ENCODE assay signal across 17 cellular contexts in genomic region chr7:4720225-4720624, GRCh38. TPM values are rescaled to one million over a fixed set of nuclear protein-coding genes. Genes with fewer than 3 reads are reported as not detected.
DNase-seq lines count a peak whose midpoint lies in the region; ATAC-seq and TF ChIP-seq lines count a peak whose summit lies in the region.
"Had no signal": no experiment of that assay in that cellular context is flagged by ENCODE, and none has a peak within 500 bp of the region (broad histone marks: within the 10 kb centered on the region; RNA-seq: fewer than 3 reads in every experiment).

No MANE protein-coding gene starts in this region.

- TF ChIP-seq CTCF in natural killer cell (IDR thresholded peaks at IDR 0.05) (no peak), type B pancreatic cell (conservative IDR thresholded peaks at IDR 0.05) (no peak), SK-N-SH (IDR thresholded peaks at IDR 0.05) (no peak), adrenal gland (IDR thresholded peaks at IDR 0.05) (no peak)

- no peak overlapping the region for H3K27ac ChIP-seq in SK-N-SH (ENCODE audit: low read depth in 2 of 2, low read length in 1 of 2)
- H3K27ac ChIP-seq in adrenal gland: no peak overlapping the region
- H3K27ac ChIP-seq: breast epithelium, left lung had no signal

- H3K36me3 ChIP-seq in SK-N-SH (replicated peaks in 1 of 2; ENCODE audit: control insufficient read depth in 1 of 2, insufficient read depth in 2 of 2, low read length in 1 of 2) (no peaks in the 10 kb centered on the region), adrenal gland (replicated peaks in 1 of 2) (no peaks in the 10 kb centered on the region)
- H3K36me3 ChIP-seq: breast epithelium had no signal

- H2AFZ ChIP-seq in SK-N-SH (ENCODE audit: low read depth): no peak overlapping the region

- TF ChIP-seq RAD21 in SK-N-SH (IDR thresholded peaks at IDR 0.05; ENCODE audit: low read length): no peak

- no peak for ATAC-seq in natural killer cell
- ATAC-seq in natural killer cell treated with Interleukin-12 subunit alpha and Interleukin-12 subunit beta and Interleukin-15 and Interleukin-18, amount 100 ng/mL, for 72 hours: no peak
- ATAC-seq in HG02610 (IDR thresholded peaks at IDR 0.05; ENCODE audit: unreplicated experiment): peak; percentile 56
- ATAC-seq in central memory CD8-positive, alpha-beta T cell (replicated peaks; ENCODE audit: extremely low read depth, poor library complexity, severe bottlenecking): no peak
- no peak for ATAC-seq in activated CD8-positive, alpha-beta memory T cell treated with anti-CD3 and anti-CD28 coated beads, Interleukin-2, amount 10 ng/mL, durations not matched to agents 7 days and 5 days
- ATAC-seq: activated T-cell treated with anti-CD3 and anti-CD28 coated beads, Interleukin-2, amount 50 U/mL, for 4 hours; left lung had no signal

- peaks cover 73% of the 10 kb centered on the region for H3K79me2 ChIP-seq in SK-N-SH (ENCODE audit: insufficient read depth)

- no peak overlapping the region for H3K9ac ChIP-seq in SK-N-SH

- POLR2A ChIA-PET in SK-N-SH (lab: Yijun Ruan, JAX): no interaction called here

- CTCF ChIA-PET in activated CD8-positive, alpha-beta memory T cell treated with anti-CD3 and anti-CD28 coated beads, Interleukin-2, amount 10 ng/mL, durations not matched to agents 7 days and 5 days (lab: Charles Lee): no interaction called here
- CTCF ChIA-PET in SK-N-SH (lab: Yijun Ruan, JAX): interaction anchor here (1.5 to 2.3 kb wide), 2 partner anchors 9 to 79 kb away, joined by 5 to 7 read pairs; no protein-coding TSS in a partner anchor

- 91% methylated on average over 3 of the region's 3 CpGs for WGBS in SK-N-SH (ENCODE audit: low lambda C conversion rate)
- 86 to 94% (median 93%) methylated on average over 3 of the region's 3 CpGs for WGBS in adrenal gland, 4 donors

- no peaks in the 10 kb centered on the region for H3F3A ChIP-seq in SK-N-SH (replicated peaks; ENCODE audit: insufficient read depth)

- peaks cover 39% of the 10 kb centered on the region for H4K20me1 ChIP-seq in SK-N-SH (ENCODE audit: insufficient read depth)

- H3K4me1 ChIP-seq in SK-N-SH (ENCODE audit: control insufficient read depth in 1 of 2, insufficient read depth in 2 of 2, low read depth in 1 of 2, low read length in 1 of 2): peaks cover 0 to 8% of the 10 kb centered on the region in 2 experiments; a peak in 1 of 4 replicates
- peaks cover 28 to 33% of the 10 kb centered on the region in 2 donors for H3K4me1 ChIP-seq in adrenal gland (replicated peaks in 1 of 2)

- TF ChIP-seq POLR2A in adrenal gland (IDR thresholded peaks at IDR 0.05): no peak

- DNase-seq in natural killer cell (no peak), type B pancreatic cell (ENCODE audit: extremely low spot score, unreplicated experiment) (no peak), SK-N-SH (no peak), adrenal gland (no peak)
- no peak for DNase-seq in natural killer cell treated with Interleukin-12 subunit alpha and Interleukin-12 subunit beta and Interleukin-15 and Interleukin-18, amount 100 ng/mL, for 72 hours (ENCODE audit: low spot score)
- no peak for DNase-seq in central memory CD8-positive, alpha-beta T cell (ENCODE audit: low spot score in 2 of 2)
- no peak for DNase-seq in activated CD8-positive, alpha-beta memory T cell treated with anti-CD3 and anti-CD28 coated beads, Interleukin-2, amount 10 ng/mL, durations not matched to agents 7 days and 5 days
- DNase-seq: activated CD4-positive, CD25-positive, alpha-beta regulatory T cell treated with anti-CD3 and anti-CD28 coated beads, Interleukin-2, amount 50 U/mL, for 72 hours; activated T-cell treated with anti-CD3 and anti-CD28 coated beads, Interleukin-2, amount 50 U/mL, for 4 hours; left lung; NCI-H69; OCI-M1; posterior cingulate gyrus; SIG-M5 had no signal

- TF ChIP-seq EP300 in SK-N-SH (IDR thresholded peaks at IDR 0.05; ENCODE audit: borderline replicate concordance in 1 of 2, low read depth in 1 of 2, low read length in 1 of 2): no peak

- H3K36me3 Mint-ChIP-seq in natural killer cell (no peaks in the 10 kb centered on the region), type B pancreatic cell (peaks cover 25% of the 10 kb centered on the region)
- H3K36me3 Mint-ChIP-seq in natural killer cell treated with Interleukin-12 subunit alpha and Interleukin-12 subunit beta and Interleukin-15 and Interleukin-18, amount 100 ng/mL, for 72 hours: no peaks in the 10 kb centered on the region
- peaks cover 15% of the 10 kb centered on the region for H3K36me3 Mint-ChIP-seq in central memory CD8-positive, alpha-beta T cell (ENCODE audit: insufficient read depth)
- no peaks in the 10 kb centered on the region for H3K36me3 Mint-ChIP-seq in activated CD8-positive, alpha-beta memory T cell treated with anti-CD3 and anti-CD28 coated beads, Interleukin-2, amount 10 ng/mL, durations not matched to agents 7 days and 5 days

- H3K27me3 ChIP-seq in SK-N-SH (ENCODE audit: insufficient read depth): no peaks in the 10 kb centered on the region
- H3K27me3 ChIP-seq in adrenal gland: no peaks in the 10 kb centered on the region
- H3K27me3 ChIP-seq: breast epithelium, left lung had no signal

- H3K27ac Mint-ChIP-seq in natural killer cell: peak overlapping the region; percentile 17 to 48
- peak overlapping the region in 1 of 2 donors; percentile 20 for H3K27ac Mint-ChIP-seq in natural killer cell treated with Interleukin-12 subunit alpha and Interleukin-12 subunit beta and Interleukin-15 and Interleukin-18, amount 100 ng/mL, for 72 hours
- peak overlapping the region; percentile 71 for H3K27ac Mint-ChIP-seq in central memory CD8-positive, alpha-beta T cell (ENCODE audit: low read depth)
- peak overlapping the region; percentile 14 for H3K27ac Mint-ChIP-seq in type B pancreatic cell
- no peak overlapping the region for H3K27ac Mint-ChIP-seq in activated CD8-positive, alpha-beta memory T cell treated with anti-CD3 and anti-CD28 coated beads, Interleukin-2, amount 10 ng/mL, durations not matched to agents 7 days and 5 days
- H3K27ac Mint-ChIP-seq: T-helper 2 cell treated with Interferon-gamma antibody and Interleukin-4, amounts not matched to agents 5 μg/mL and 100 μg/mL, for 36 hours had no signal

- H3K27me3 Mint-ChIP-seq in natural killer cell (ENCODE audit: low read depth in 2 of 2) (no peaks in the 10 kb centered on the region), type B pancreatic cell (no peaks in the 10 kb centered on the region)
- H3K27me3 Mint-ChIP-seq in natural killer cell treated with Interleukin-12 subunit alpha and Interleukin-12 subunit beta and Interleukin-15 and Interleukin-18, amount 100 ng/mL, for 72 hours: no peaks in the 10 kb centered on the region
- H3K27me3 Mint-ChIP-seq in central memory CD8-positive, alpha-beta T cell: no peaks in the 10 kb centered on the region
- no peaks in the 10 kb centered on the region for H3K27me3 Mint-ChIP-seq in activated CD8-positive, alpha-beta memory T cell treated with anti-CD3 and anti-CD28 coated beads, Interleukin-2, amount 10 ng/mL, durations not matched to agents 7 days and 5 days

- H3K4me1 Mint-ChIP-seq in natural killer cell: peaks cover 40 to 59% of the 10 kb centered on the region in 2 donors
- H3K4me1 Mint-ChIP-seq in natural killer cell treated with Interleukin-12 subunit alpha and Interleukin-12 subunit beta and Interleukin-15 and Interleukin-18, amount 100 ng/mL, for 72 hours (ENCODE audit: low read depth in 2 of 2): peaks cover 30 to 49% of the 10 kb centered on the region in 2 donors
- peaks cover 71% of the 10 kb centered on the region for H3K4me1 Mint-ChIP-seq in central memory CD8-positive, alpha-beta T cell
- peaks cover 44% of the 10 kb centered on the region for H3K4me1 Mint-ChIP-seq in type B pancreatic cell (ENCODE audit: unreplicated experiment)
- H3K4me1 Mint-ChIP-seq in activated CD8-positive, alpha-beta memory T cell treated with anti-CD3 and anti-CD28 coated beads, Interleukin-2, amount 10 ng/mL, durations not matched to agents 7 days and 5 days: peaks cover 12% of the 10 kb centered on the region

- H3K9me3 Mint-ChIP-seq in natural killer cell (no peaks in the 10 kb centered on the region), type B pancreatic cell (no peaks in the 10 kb centered on the region)
- no peaks in the 10 kb centered on the region for H3K9me3 Mint-ChIP-seq in natural killer cell treated with Interleukin-12 subunit alpha and Interleukin-12 subunit beta and Interleukin-15 and Interleukin-18, amount 100 ng/mL, for 72 hours
- H3K9me3 Mint-ChIP-seq in central memory CD8-positive, alpha-beta T cell: no peaks in the 10 kb centered on the region
- H3K9me3 Mint-ChIP-seq in activated CD8-positive, alpha-beta memory T cell treated with anti-CD3 and anti-CD28 coated beads, Interleukin-2, amount 10 ng/mL, durations not matched to agents 7 days and 5 days (ENCODE audit: low read depth): no peaks in the 10 kb centered on the region
- H3K9me3 Mint-ChIP-seq: activated T-cell treated with anti-CD3 and anti-CD28 coated beads, Interleukin-2, amount 50 U/mL, for 4 hours; T-helper 2 cell treated with Interferon-gamma antibody and Interleukin-4, amounts not matched to agents 5 μg/mL and 100 μg/mL, for 36 hours had no signal

- no peak overlapping the region for H3K4me3 ChIP-seq in SK-N-SH (ENCODE audit: low read depth in 2 of 2, low read length in 1 of 2)
- H3K4me3 ChIP-seq in adrenal gland: no peak overlapping the region
- H3K4me3 ChIP-seq: breast epithelium, left lung had no signal

- H3K4me3 Mint-ChIP-seq in natural killer cell: no peak overlapping the region
- no peak overlapping the region for H3K4me3 Mint-ChIP-seq in natural killer cell treated with Interleukin-12 subunit alpha and Interleukin-12 subunit beta and Interleukin-15 and Interleukin-18, amount 100 ng/mL, for 72 hours
- no peak overlapping the region for H3K4me3 Mint-ChIP-seq in central memory CD8-positive, alpha-beta T cell
- no peak overlapping the region for H3K4me3 Mint-ChIP-seq in type B pancreatic cell
- no peak overlapping the region for H3K4me3 Mint-ChIP-seq in activated CD8-positive, alpha-beta memory T cell treated with anti-CD3 and anti-CD28 coated beads, Interleukin-2, amount 10 ng/mL, durations not matched to agents 7 days and 5 days
- H3K4me3 Mint-ChIP-seq: activated T-cell treated with anti-CD3 and anti-CD28 coated beads, Interleukin-2, amount 50 U/mL, for 4 hours; T-helper 2 cell treated with Interferon-gamma antibody and Interleukin-4, amounts not matched to agents 5 μg/mL and 100 μg/mL, for 36 hours had no signal

- intact Hi-C loops in natural killer cell (cut with micrococcal nuclease): no loop called here
- intact Hi-C loops in adrenal gland (cut with DNase I): no loop called here

- no peak overlapping the region for H3K4me2 ChIP-seq in SK-N-SH

- H3K9me3 ChIP-seq in SK-N-SH: no peaks in the 10 kb centered on the region
- no peaks in the 10 kb centered on the region for H3K9me3 ChIP-seq in adrenal gland (replicated peaks in 1 of 3)
- H3K9me3 ChIP-seq: breast epithelium, left lung had no signal

- H3K9me2 ChIP-seq in SK-N-SH: no peaks in the 10 kb centered on the region

RNA-seq across cellular contexts. Expression of gene FOXK1, which starts 38.1 kb away (rescaled TPM):
- total RNA-seq in natural killer cell: 10 to 100 TPM; 51.6 to 59.7 (median 55.3) TPM
- 10 to 100 TPM; 35.6 to 48.1 TPM for total RNA-seq in natural killer cell treated with Interleukin-12 subunit alpha and Interleukin-12 subunit beta and Interleukin-15 and Interleukin-18, amount 100 ng/mL, for 72 hours
- 55.1 and 55.2 TPM in 2 replicates for total RNA-seq in type B pancreatic cell (ENCODE audit: low replicate concordance)
- total RNA-seq in activated CD8-positive, alpha-beta memory T cell treated with anti-CD3 and anti-CD28 coated beads, Interleukin-2, amount 10 ng/mL, durations not matched to agents 7 days and 5 days: 10 to 100 TPM; 27.1 to 31.2 TPM
- polyA plus RNA-seq in SK-N-SH (2012; rRNA removed): 3.0 and 4.7 TPM in 2 replicates
- 2.1 and 3.0 TPM in 2 replicates for polyA plus RNA-seq in SK-N-SH (2012; cell fraction: cytosol; rRNA removed)
- 11.3 and 15.1 TPM in 2 replicates for polyA plus RNA-seq in SK-N-SH (2012; cell fraction: nucleus; rRNA removed)
- total RNA-seq in adrenal gland: 10 to 100 TPM; 28.4 to 63.1 (median 42.5) TPM
- polyA plus RNA-seq in adrenal gland: 10 to 100 TPM in 1 of 3 donors, 1 to 10 TPM in 2; 4.8 to 21.3 (median 9.0) TPM

RNA-seq across cellular contexts. Expression of gene AP5Z1, which starts 55.2 kb away (rescaled TPM):
- 100 to 1,000 TPM; 140 to 156 (median 143) TPM for total RNA-seq in natural killer cell
- total RNA-seq in natural killer cell treated with Interleukin-12 subunit alpha and Interleukin-12 subunit beta and Interleukin-15 and Interleukin-18, amount 100 ng/mL, for 72 hours: 10 to 100 TPM; 87.3 to 99.4 TPM
- total RNA-seq in type B pancreatic cell (ENCODE audit: low replicate concordance): 36.9 and 53.2 TPM in 2 replicates
- 10 to 100 TPM; 51.2 to 57.5 TPM for total RNA-seq in activated CD8-positive, alpha-beta memory T cell treated with anti-CD3 and anti-CD28 coated beads, Interleukin-2, amount 10 ng/mL, durations not matched to agents 7 days and 5 days
- 29.5 and 36.7 TPM in 2 replicates for polyA plus RNA-seq in SK-N-SH (2012; rRNA removed)
- 5.5 and 11.0 TPM in 2 replicates for polyA plus RNA-seq in SK-N-SH (2012; cell fraction: cytosol; rRNA removed)
- 159 and 241 TPM in 2 replicates for polyA plus RNA-seq in SK-N-SH (2012; cell fraction: nucleus; rRNA removed)
- total RNA-seq in adrenal gland: 10 to 100 TPM; 35.2 to 68.4 (median 49.5) TPM
- polyA plus RNA-seq in adrenal gland: 100 to 1,000 TPM in 2 of 3 donors, 1 to 10 TPM in 1; 8.4 to 188 (median 112) TPM
